ENCODE assay signal across 9 cellular contexts in genomic region chr1:110087812-110088738, GRCh38. TPM values are rescaled to one million over a fixed set of nuclear protein-coding genes. Genes with fewer than 3 reads are reported as not detected.
DNase-seq lines count a peak whose midpoint lies in the region; ATAC-seq, FAIRE-seq and TF ChIP-seq lines count a peak whose summit lies in the region.
"Had no signal": no experiment of that assay in that cellular context is flagged by ENCODE, and none has a peak within 500 bp of the region (broad histone marks: within the 10 kb centered on the region; RNA-seq: fewer than 3 reads in every experiment).

No MANE protein-coding gene starts in this region.

- H3K36me3 ChIP-seq in GM06990 (ENCODE audit: control insufficient read depth, insufficient read depth, low read length) (no peaks in the 10 kb centered on the region), ovary (no peaks in the 10 kb centered on the region)

- TF ChIP-seq POLR2A in A549 (IDR thresholded peaks at IDR 0.05; ENCODE audit: low read length) = no peak
- TF ChIP-seq POLR2A in ovary (IDR thresholded peaks at IDR 0.05) = no peak

- FAIRE-seq in A549 (lab: Jason Lieb, UNC) = no peak

- no peaks in the 10 kb centered on the region; the same call in 1 of the 2 replicates for H3K27me3 ChIP-seq in GM06990 (replicated peaks; ENCODE audit: control insufficient read depth, insufficient read depth, low read length)
- H3K27me3 ChIP-seq in ovary = no peaks in the 10 kb centered on the region

- TF ChIP-seq EP300 in A549 (IDR thresholded peaks at IDR 0.05) = no peak
- TF ChIP-seq EP300 in ovary (IDR thresholded peaks at IDR 0.05) = no peak

- DNase-seq in A549 (ENCODE audit: low read depth in 1 of 2, low spot score in 1 of 2) = peak; percentile 35 to 64
- DNase-seq in GM06990 (ENCODE audit: extremely low read depth, insufficient read length) = no peak
- peak; percentile 58 for DNase-seq in NCI-H510A treated with DMSO at 0.1 percent for 48 hours (lab: John Stamatoyannopoulos, UW)
- DNase-seq in activated T-cell treated with anti-CD3 and anti-CD28 coated beads for 4 hours = peak; percentile 41
- DNase-seq in fibroblast of villous mesenchyme (ENCODE audit: low read depth) = peak; percentile 56
- DNase-seq in ovary = peak in 2 of 5 donors; percentile 48 to 50

- CTCF ChIA-PET in A549 (lab: Yijun Ruan, JAX) = interaction anchor here (0.6 to 3.3 kb wide), 27 partner anchors 8 to 408 kb away, joined by 3 to 57 read pairs (median 5); no protein-coding TSS in a partner anchor

- H3K4me3 ChIP-seq in A549 = no peak overlapping the region
- H3K4me3 ChIP-seq in GM06990 (replicated peaks; ENCODE audit: low read depth, low read length) = no peak overlapping the region
- no peak overlapping the region for H3K4me3 ChIP-seq in fibroblast of villous mesenchyme (ENCODE audit: low read depth, low read length)
- no peak overlapping the region for H3K4me3 ChIP-seq in ovary

- WGBS in A549 (ENCODE audit: missing lambda C conversion rate) = 36% methylated on average over 14 of the region's 15 CpGs
- 54 to 59% (median 58%) methylated on average over 15 of the region's 15 CpGs for WGBS in ovary, 3 donors

- ATAC-seq in A549 (peak; percentile 90 to 97), HG03354 (IDR thresholded peaks at IDR 0.05; ENCODE audit: poor library complexity, severe bottlenecking, unreplicated experiment) (peak; percentile 75), HG03378 (IDR thresholded peaks at IDR 0.05; ENCODE audit: unreplicated experiment) (no peak)

- peak; percentile 30 to 52; a peak in 3 of 5 replicates for TF ChIP-seq RAD21 in A549 (conservative IDR thresholded peaks at IDR 0.05 in 1 of 2, IDR thresholded peaks at IDR 0.05 in 1 of 2)

- POLR2A ChIA-PET in A549 (lab: Yijun Ruan, JAX) = no interaction called here

- no peak overlapping the region for H3K27ac ChIP-seq in A549
- no peak overlapping the region for H3K27ac ChIP-seq in ovary

- H3K4me1 ChIP-seq in A549 (no peaks in the 10 kb centered on the region), ovary (ENCODE audit: insufficient read depth) (peaks cover 5% of the 10 kb centered on the region)

- intact Hi-C loops in ovary (cut with DNase I) = no loop called here

- H3K9me3 ChIP-seq in A549 (no peaks in the 10 kb centered on the region), ovary (no peaks in the 10 kb centered on the region)

- no peak overlapping the region for H3K4me2 ChIP-seq in A549

- TF ChIP-seq CTCF in A549 (IDR thresholded peaks at IDR 0.05) (peak; percentile 42; the same call in 1 of the 3 replicates), GM06990 (IDR thresholded peaks at IDR 0.05; ENCODE audit: insufficient read depth, low read length, poor library complexity, severe bottlenecking) (peak; percentile 75), fibroblast of villous mesenchyme (IDR thresholded peaks at IDR 0.05; ENCODE audit: insufficient read depth, low read depth, low read length) (peak; percentile 71), ovary (IDR thresholded peaks at IDR 0.05) (peak in 2 of 3 donors; percentile 26 to 36)

TF ChIP-seq in A549, 52 proteins besides CTCF, POLR2A, EP300 and RAD21:
- TF ChIP-seq RCOR1 (IDR thresholded peaks at IDR 0.05; ENCODE audit: low read depth, low read length) = no peak
- TF ChIP-seq SMC3 (IDR thresholded peaks at IDR 0.05) = peak; percentile 57
TF ChIP-seq in A549: peak in this region for 1.

RNA-seq across cellular contexts. Expression of gene ALX3, which starts 17.6 kb away (rescaled TPM):
- polyA plus RNA-seq in A549 (2011; rRNA removed) (not detected in 2 replicates), A549 (2017; fragmentation: RNase III; extraction: RNeasy Plus Mini Kit Qiagen cat#74134 plus additional on column Dnase treatment) (not detected in 3 replicates), ovary (under 1 TPM in 1 of 2 donors, not detected in 1; 0.36 TPM)
- not detected in 2 replicates for polyA plus RNA-seq in A549 (2012; cell fraction: cytosol; rRNA removed)
- not detected in 2 replicates for polyA plus RNA-seq in A549 (2012; cell fraction: nucleus; rRNA removed)
- not detected in 2 replicates for polyA minus RNA-seq in A549 (2011; rRNA and poly(A)+ RNA removed)
- total RNA-seq in fibroblast of villous mesenchyme (not detected in 2 replicates), ovary (under 1 TPM in 4 of 7 donors, not detected in 3; 0.12 to 0.43 (median 0.29) TPM)
- total RNA-seq: glomerular endothelial cell had no signal

RNA-seq across cellular contexts. Expression of gene UBL4B, which starts 24.2 kb away (rescaled TPM):
- polyA plus RNA-seq in A549 (2011; rRNA removed) (not detected in 2 replicates), A549 (2017; fragmentation: RNase III; extraction: RNeasy Plus Mini Kit Qiagen cat#74134 plus additional on column Dnase treatment) (not detected in 3 replicates), ovary (under 1 TPM in 1 of 2 donors, not detected in 1; 0.31 TPM)
- not detected in 2 replicates for polyA plus RNA-seq in A549 (2012; cell fraction: cytosol; rRNA removed)
- 0.06 TPM in 1 of 2 replicates, not detected in the other for polyA plus RNA-seq in A549 (2012; cell fraction: nucleus; rRNA removed)
- polyA minus RNA-seq in A549 (2011; rRNA and poly(A)+ RNA removed) = 0.12 TPM in 1 of 2 replicates, not detected in the other
- total RNA-seq in fibroblast of villous mesenchyme (under 0.01 TPM in 1 of 2 replicates, not detected in the other), ovary (not detected)
- total RNA-seq: glomerular endothelial cell had no signal

RNA-seq across cellular contexts. Expression of gene STRIP1, which starts 53.7 kb away (rescaled TPM):
- 16.4 and 20.2 TPM in 2 replicates for polyA plus RNA-seq in A549 (2011; rRNA removed)
- polyA plus RNA-seq in A549 (2012; cell fraction: cytosol; rRNA removed) = 13.3 and 14.6 TPM in 2 replicates
- 31.9 and 33.1 TPM in 2 replicates for polyA plus RNA-seq in A549 (2012; cell fraction: nucleus; rRNA removed)
- polyA plus RNA-seq in A549 (2017; fragmentation: RNase III; extraction: RNeasy Plus Mini Kit Qiagen cat#74134 plus additional on column Dnase treatment) = 14.4 to 16.7 TPM (median 16.1 TPM) in 3 replicates
- polyA minus RNA-seq in A549 (2011; rRNA and poly(A)+ RNA removed) = 30.5 and 34.0 TPM in 2 replicates
- total RNA-seq in fibroblast of villous mesenchyme = 48.3 and 52.2 TPM in 2 replicates
- 10 to 100 TPM; 35.1 to 46.7 (median 45.5) TPM for total RNA-seq in ovary
- polyA plus RNA-seq in ovary = 10 to 100 TPM; 21.6 to 27.4 TPM
